Comparison of ENCODE assay signal across 9 cellular contexts in the genomic region with DNA sequence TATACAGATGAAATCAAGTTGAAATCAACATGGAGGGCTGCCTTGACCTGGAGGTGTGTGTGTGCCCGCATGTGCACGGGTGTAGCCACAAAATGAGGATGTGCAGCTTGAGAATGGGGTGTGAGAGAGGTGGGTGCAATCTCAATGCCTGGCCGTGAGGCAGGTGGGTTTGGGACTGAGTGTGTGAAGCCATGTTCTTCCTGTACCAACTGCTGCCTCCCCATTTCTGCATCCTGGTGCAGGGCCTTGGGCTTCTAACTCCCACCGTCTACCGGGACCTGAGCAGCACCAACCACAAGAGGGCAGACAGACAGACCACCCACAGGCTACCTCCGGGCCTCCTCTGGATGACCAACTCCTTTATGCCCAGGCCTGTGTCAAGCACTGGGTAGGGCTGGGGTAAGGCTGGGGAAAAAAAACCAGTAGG.
DNase-seq lines count a peak whose midpoint lies in the region; ATAC-seq, FAIRE-seq and TF ChIP-seq lines count a peak whose summit lies in the region.
"Had no signal": no experiment of that assay in that cellular context is flagged by ENCODE, and none has a peak within 500 bp of the region (broad histone marks: within the 10 kb centered on the region; RNA-seq: fewer than 3 reads in every experiment).

No MANE protein-coding gene starts in this region.

- no peak overlapping the region for H3K27ac ChIP-seq in CD4-positive, alpha-beta T cell (ENCODE audit: low read depth, low read length)
- H3K27ac ChIP-seq in HEK293 (ENCODE audit: extremely low read depth, low read depth, low read length): no peak overlapping the region
- H3K27ac ChIP-seq in kidney (ENCODE audit: low read depth in 2 of 2, low read length in 2 of 2): no peak overlapping the region

- peak overlapping the region; percentile 84 for H3K27ac Mint-ChIP-seq in CD4-positive, alpha-beta T cell
- no peak overlapping the region for H3K27ac Mint-ChIP-seq in WTC11

- ATAC-seq in CD4-positive, alpha-beta T cell (ENCODE audit: poor library complexity): no peak
- ATAC-seq in WTC11: peak; percentile 78
- no peak for ATAC-seq in HG02763 (IDR thresholded peaks at IDR 0.05; ENCODE audit: unreplicated experiment)
- no peak for ATAC-seq in HG03460 (IDR thresholded peaks at IDR 0.05; ENCODE audit: unreplicated experiment)

- H3K4me3 ChIP-seq in HEK293 (ENCODE audit: low read depth, low read length) (no peak overlapping the region), kidney (ENCODE audit: low read length in 2 of 2) (no peak overlapping the region)

- DNase-seq in CD4-positive, alpha-beta T cell: no peak
- DNase-seq in WTC11 (ENCODE audit: low spot score) (peak; percentile 45), kidney (peak; percentile 58), superior temporal gyrus (ENCODE audit: extremely low spot score) (no peak)
- DNase-seq in activated CD8-positive, alpha-beta memory T cell treated with anti-CD3 and anti-CD28 coated beads, Interleukin-2, amount 50 U/mL, for 48 hours: no peak
- DNase-seq: NCI-H345 had no signal

- H3K4me1 Mint-ChIP-seq in CD4-positive, alpha-beta T cell (ENCODE audit: low read depth): peaks cover 60% of the 10 kb centered on the region
- peaks cover 18% of the 10 kb centered on the region for H3K4me1 Mint-ChIP-seq in WTC11

- CTCF ChIA-PET in CD4-positive, alpha-beta T cell (lab: Charles Lee): no interaction called here
- CTCF ChIA-PET in HEK293 (lab: Yijun Ruan, JAX) (interaction anchor here (0.5 to 1.6 kb wide), 7 partner anchors 36 to 785 kb away, joined by 3 to 6 read pairs (median 3); no protein-coding TSS in a partner anchor), WTC11 (lab: Charles Lee) (interaction anchor here (1.1 kb wide), 2 partner anchors 104 to 246 kb away, joined by 3 read pairs; no protein-coding TSS in a partner anchor)

- H3K36me3 ChIP-seq in HEK293 (ENCODE audit: control insufficient read depth in 2 of 2, insufficient read depth in 1 of 2, low read length in 2 of 2) (no peaks in the 10 kb centered on the region), kidney (ENCODE audit: control insufficient read depth in 1 of 2, insufficient read depth in 2 of 2, low read length in 2 of 2) (no peaks in the 10 kb centered on the region)

- no peak overlapping the region for H3K9ac ChIP-seq in kidney (ENCODE audit: low read length in 2 of 2)

- intact Hi-C loops in CD4-positive, alpha-beta T cell (cut with DNase I, micrococcal nuclease): loop anchor here in 1 of 2 experiments (2.0 to 5.0 kb wide), 2 partner anchors 159 to 552 kb away; no protein-coding TSS in a partner anchor
- intact Hi-C loops in kidney (cut with DNase I): no loop called here

- no peaks in the 10 kb centered on the region for H3K9me3 Mint-ChIP-seq in CD4-positive, alpha-beta T cell
- no peaks in the 10 kb centered on the region for H3K9me3 Mint-ChIP-seq in WTC11

- H3K4me1 ChIP-seq in HEK293 (ENCODE audit: control insufficient read depth, insufficient read depth, low read length) (peaks cover 6% of the 10 kb centered on the region), kidney (ENCODE audit: control insufficient read depth in 1 of 2, insufficient read depth in 1 of 2, low read depth in 1 of 2, low read length in 2 of 2) (peaks cover 16 to 23% of the 10 kb centered on the region in 2 donors)

- no peaks in the 10 kb centered on the region for H3K36me3 Mint-ChIP-seq in CD4-positive, alpha-beta T cell (ENCODE audit: low read depth)
- H3K36me3 Mint-ChIP-seq in WTC11: no peaks in the 10 kb centered on the region

- FAIRE-seq in kidney (lab: Jason Lieb, UNC): no peak

- TF ChIP-seq CTCF in CD4-positive, alpha-beta T cell (IDR thresholded peaks at IDR 0.05): no peak
- TF ChIP-seq CTCF in HEK293 (tag by site-specific recombination; IDR thresholded peaks at IDR 0.05): peak; percentile 55
- no peak for TF ChIP-seq CTCF in WTC11 (IDR thresholded peaks at IDR 0.05)
- TF ChIP-seq CTCF in kidney (IDR thresholded peaks at IDR 0.05; ENCODE audit: borderline replicate concordance, extremely low read depth, insufficient read depth): no peak

- H3K27me3 ChIP-seq in CD4-positive, alpha-beta T cell (ENCODE audit: control insufficient read depth, insufficient read depth, low read length): no peaks in the 10 kb centered on the region

- POLR2A ChIA-PET in CD4-positive, alpha-beta T cell (lab: Charles Lee): interaction anchor here (1.2 to 1.7 kb wide), 3 partner anchors 11 to 164 kb away, joined by 4 to 6 read pairs (median 6); no protein-coding TSS in a partner anchor
- POLR2A ChIA-PET in HEK293 (lab: Yijun Ruan, JAX) (no interaction called here), WTC11 (lab: Charles Lee) (no interaction called here)

- peak overlapping the region; percentile 1 for H3K4me3 Mint-ChIP-seq in CD4-positive, alpha-beta T cell
- no peak overlapping the region for H3K4me3 Mint-ChIP-seq in WTC11

- no peaks in the 10 kb centered on the region for H3K27me3 Mint-ChIP-seq in CD4-positive, alpha-beta T cell
- H3K27me3 Mint-ChIP-seq in WTC11 (ENCODE audit: low read depth): no peaks in the 10 kb centered on the region

- H3K9me3 ChIP-seq in CD4-positive, alpha-beta T cell (ENCODE audit: control insufficient read depth, low read length): no peaks in the 10 kb centered on the region
- H3K9me3 ChIP-seq in HEK293 (ENCODE audit: control insufficient read depth, insufficient read depth, low read depth, low read length) (no peaks in the 10 kb centered on the region), kidney (ENCODE audit: control insufficient read depth in 1 of 2, low read length in 2 of 2) (no peaks in the 10 kb centered on the region)

TF ChIP-seq in HEK293, 187 proteins besides CTCF, POLR2A, EP300 and RAD21:
- TF ChIP-seq MYNN (tag by site-specific recombination; IDR thresholded peaks at IDR 0.05; ENCODE audit: borderline replicate concordance) (no peak), EGR2 (tag by site-specific recombination; IDR thresholded peaks at IDR 0.05; ENCODE audit: low read depth) (0 out of 2 replicates have a peak, but pooled peaks have one; percentile 14), ZNF548 (tag by site-specific recombination; IDR thresholded peaks at IDR 0.05) (no peak), ZBTB7A (tag by site-specific recombination; IDR thresholded peaks at IDR 0.05; ENCODE audit: low read depth) (no peak), ZNF266 (tag by site-specific recombination; IDR thresholded peaks at IDR 0.05; ENCODE audit: low read depth) (no peak)
- TF ChIP-seq, protein P1, sequence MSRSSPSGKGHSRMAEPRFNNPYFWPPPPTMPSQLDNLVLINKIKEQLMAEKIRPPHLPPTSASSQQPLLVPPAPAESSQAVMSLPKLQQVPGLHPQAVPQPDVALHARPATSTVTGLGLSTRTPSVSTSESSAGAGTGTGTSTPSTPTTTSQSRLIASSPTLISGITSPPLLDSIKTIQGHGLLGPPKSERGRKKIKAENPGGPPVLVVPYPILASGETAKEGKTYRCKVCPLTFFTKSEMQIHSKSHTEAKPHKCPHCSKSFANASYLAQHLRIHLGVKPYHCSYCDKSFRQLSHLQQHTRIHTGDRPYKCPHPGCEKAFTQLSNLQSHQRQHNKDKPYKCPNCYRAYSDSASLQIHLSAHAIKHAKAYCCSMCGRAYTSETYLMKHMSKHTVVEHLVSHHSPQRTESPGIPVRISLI (tag by site-specific recombination; IDR thresholded peaks at IDR 0.05): no peak
- TF ChIP-seq, protein P2, sequence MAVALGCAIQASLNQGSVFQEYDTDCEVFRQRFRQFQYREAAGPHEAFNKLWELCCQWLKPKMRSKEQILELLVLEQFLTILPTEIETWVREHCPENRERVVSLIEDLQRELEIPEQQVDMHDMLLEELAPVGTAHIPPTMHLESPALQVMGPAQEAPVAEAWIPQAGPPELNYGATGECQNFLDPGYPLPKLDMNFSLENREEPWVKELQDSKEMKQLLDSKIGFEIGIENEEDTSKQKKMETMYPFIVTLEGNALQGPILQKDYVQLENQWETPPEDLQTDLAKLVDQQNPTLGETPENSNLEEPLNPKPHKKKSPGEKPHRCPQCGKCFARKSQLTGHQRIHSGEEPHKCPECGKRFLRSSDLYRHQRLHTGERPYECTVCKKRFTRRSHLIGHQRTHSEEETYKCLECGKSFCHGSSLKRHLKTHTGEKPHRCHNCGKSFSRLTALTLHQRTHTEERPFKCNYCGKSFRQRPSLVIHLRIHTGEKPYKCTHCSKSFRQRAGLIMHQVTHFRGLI (tag by site-specific recombination; IDR thresholded peaks at IDR 0.05): peak; percentile 93
TF ChIP-seq in HEK293: peak in this region for 2.

TF ChIP-seq in WTC11, 78 proteins besides CTCF, POLR2A, EP300 and RAD21 (continues in another document):
- TF ChIP-seq, protein P3, sequence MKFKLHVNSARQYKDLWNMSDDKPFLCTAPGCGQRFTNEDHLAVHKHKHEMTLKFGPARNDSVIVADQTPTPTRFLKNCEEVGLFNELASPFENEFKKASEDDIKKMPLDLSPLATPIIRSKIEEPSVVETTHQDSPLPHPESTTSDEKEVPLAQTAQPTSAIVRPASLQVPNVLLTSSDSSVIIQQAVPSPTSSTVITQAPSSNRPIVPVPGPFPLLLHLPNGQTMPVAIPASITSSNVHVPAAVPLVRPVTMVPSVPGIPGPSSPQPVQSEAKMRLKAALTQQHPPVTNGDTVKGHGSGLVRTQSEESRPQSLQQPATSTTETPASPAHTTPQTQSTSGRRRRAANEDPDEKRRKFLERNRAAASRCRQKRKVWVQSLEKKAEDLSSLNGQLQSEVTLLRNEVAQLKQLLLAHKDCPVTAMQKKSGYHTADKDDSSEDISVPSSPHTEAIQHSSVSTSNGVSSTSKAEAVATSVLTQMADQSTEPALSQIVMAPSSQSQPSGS (CRISPR knock-in tag; IDR thresholded peaks at IDR 0.05; ENCODE audit: borderline replicate concordance, low read depth): no peak
- TF ChIP-seq EMX1 (CRISPR knock-in tag; IDR thresholded peaks at IDR 0.05): no peak
- TF ChIP-seq ZNF423 (CRISPR knock-in tag; IDR thresholded peaks at IDR 0.05): no peak
- no peak for TF ChIP-seq ELF4 (CRISPR knock-in tag; IDR thresholded peaks at IDR 0.05; ENCODE audit: low read depth)
- TF ChIP-seq NR1H2 (CRISPR knock-in tag; IDR thresholded peaks at IDR 0.05): no peak
- TF ChIP-seq CREB1 (CRISPR knock-in tag; IDR thresholded peaks at IDR 0.05): no peak
- no peak for TF ChIP-seq HMGA2 (CRISPR knock-in tag; IDR thresholded peaks at IDR 0.05)
- no peak for TF ChIP-seq IRF2 (CRISPR knock-in tag; IDR thresholded peaks at IDR 0.05; ENCODE audit: borderline replicate concordance, low read depth)

Comparison
In these comparisons a context has a peak if more than half of its experiments do, and no peak if none do; other contexts are left out.
1. DNase-seq: peak in WTC11 (single experiment) and kidney (single experiment); none in CD4-positive, alpha-beta T cell (0 of 10), superior temporal gyrus (single experiment) and activated CD8-positive, alpha-beta memory T cell treated with anti-CD3 and anti-CD28 coated beads, Interleukin-2, amount 50 U/mL, for 48 hours (single experiment).